Comparison of ENCODE assay signal across 8 cellular contexts in the genomic region with DNA sequence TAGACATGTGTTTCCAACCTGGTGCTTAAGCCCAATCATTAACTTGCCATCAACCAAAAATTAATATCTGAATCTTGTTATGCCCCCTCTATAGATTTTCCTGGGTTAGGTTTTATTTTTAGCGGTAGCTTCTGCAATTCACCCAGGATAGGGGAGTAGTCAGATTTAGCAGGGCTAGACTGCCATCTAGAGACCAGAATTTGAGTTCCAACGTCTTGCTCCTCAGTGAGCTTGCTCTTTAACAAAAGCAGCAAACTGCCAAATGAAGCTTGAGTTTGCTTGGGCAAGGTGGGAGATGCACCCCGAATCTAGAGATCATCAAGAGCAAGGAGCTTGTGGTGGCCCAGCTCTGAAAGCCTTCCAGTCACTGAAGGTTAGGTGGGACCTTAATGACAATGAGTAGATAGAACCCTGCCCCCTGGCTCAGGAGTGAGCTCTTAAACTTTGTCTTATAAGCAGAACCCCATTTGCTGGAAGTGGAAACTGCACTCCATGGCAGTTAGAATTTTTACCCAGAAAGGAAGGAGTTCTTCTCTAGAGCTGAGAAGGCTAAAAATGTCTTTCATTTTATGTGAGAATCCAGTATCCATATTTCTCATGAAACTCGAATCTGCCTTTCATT.
A peak's percentile ranks its signal among the peaks of the same experiment; 100 is the strongest.
DNase-seq lines count a peak whose midpoint lies in the region; ATAC-seq, FAIRE-seq and TF ChIP-seq lines count a peak whose summit lies in the region.

No MANE protein-coding gene starts in this region.

- BruUV-seq in mammary epithelial cell (replicated peaks; lab: Mats Ljungman, UMichigan): no TSS peak

- WGBS in mammary epithelial cell (ENCODE audit: low coverage, missing lambda C conversion rate): 8% methylated on average over 4 of the region's 4 CpGs
- WGBS in transverse colon (ENCODE audit: low coverage in 1 of 2), 2 donors: 24 to 52% methylated on average over 2 to 4 of the region's 4 CpGs

- H3K36me3 ChIP-seq in mammary epithelial cell (ENCODE audit: insufficient read depth, low read length) (no peaks in the 10 kb centered on the region), kidney epithelial cell (ENCODE audit: control insufficient read depth, insufficient read depth, low read length) (no peaks in the 10 kb centered on the region), transverse colon (no peaks in the 10 kb centered on the region)

- H3K4me3 ChIP-seq in mammary epithelial cell (replicated peaks in 1 of 3; ENCODE audit: insufficient read depth in 1 of 3, low read depth in 2 of 3, low read length in 3 of 3): no peak overlapping the region
- H3K4me3 ChIP-seq in kidney epithelial cell (ENCODE audit: low read depth, low read length): no peak overlapping the region
- no peak overlapping the region for H3K4me3 ChIP-seq in transverse colon

- no peak overlapping the region for H3K9ac ChIP-seq in mammary epithelial cell (ENCODE audit: insufficient read depth, low read length)

- H3K4me2 ChIP-seq in mammary epithelial cell (ENCODE audit: insufficient read depth, low read depth, low read length): no peak overlapping the region

- no peaks in the 10 kb centered on the region for H4K20me1 ChIP-seq in mammary epithelial cell (ENCODE audit: insufficient read depth, low read length)

- no peaks in the 10 kb centered on the region for H3K79me2 ChIP-seq in mammary epithelial cell (ENCODE audit: insufficient read depth, low read length)

- TF ChIP-seq CTCF in D721Med (IDR thresholded peaks at IDR 0.05; ENCODE audit: insufficient read depth, missing control alignments): peak; percentile 78
- peak; percentile 52 to 66 for TF ChIP-seq CTCF in mammary epithelial cell (conservative IDR thresholded peaks at IDR 0.05 in 1 of 2, IDR thresholded peaks at IDR 0.05 in 1 of 2; ENCODE audit: extremely low read depth in 1 of 2, insufficient read depth in 1 of 2, low read depth in 1 of 2, low read length in 2 of 2)
- TF ChIP-seq CTCF in kidney epithelial cell (IDR thresholded peaks at IDR 0.05; ENCODE audit: insufficient read depth, low read length, poor library complexity, severe bottlenecking): peak; percentile 53
- TF ChIP-seq CTCF in transverse colon (IDR thresholded peaks at IDR 0.05): peak; percentile 52 to 66 (median 61)

- H3K27me3 ChIP-seq in mammary epithelial cell (ENCODE audit: insufficient read depth, low read length): no peaks in the 10 kb centered on the region
- H3K27me3 ChIP-seq in kidney epithelial cell (ENCODE audit: control insufficient read depth, insufficient read depth, low read length): no peaks in the 10 kb centered on the region
- H3K27me3 ChIP-seq in transverse colon: no peaks in the 10 kb centered on the region

- TF ChIP-seq EP300 in transverse colon (IDR thresholded peaks at IDR 0.05; ENCODE audit: low read depth): no peak

- no peak overlapping the region for H2AFZ ChIP-seq in mammary epithelial cell (ENCODE audit: low read depth, low read length)

- no peaks in the 10 kb centered on the region for H3K4me1 ChIP-seq in mammary epithelial cell (ENCODE audit: insufficient read depth, low read length)
- H3K4me1 ChIP-seq in transverse colon: peaks cover 0 to 25% (median 2%) of the 10 kb centered on the region in 4 donors

- no peak for DNase-seq in D721Med (ENCODE audit: insufficient read length, low spot score)
- DNase-seq in HCEC 1CT: peak; percentile 1
- peak; percentile 58 for DNase-seq in NCI-H226
- peak; percentile 35 for DNase-seq in mammary epithelial cell
- DNase-seq in kidney epithelial cell (ENCODE audit: low read depth): peak; percentile 9
- DNase-seq in transverse colon: peak; percentile 47

- dilution Hi-C loops in mammary epithelial cell (cut with HindIII; ENCODE audit: low sequenced_read_pairs): no loop called here

- intact Hi-C loops in mammary epithelial cell (cut with micrococcal nuclease) (loop anchor here (1.0 kb wide), 5 partner anchors 75 to 1084 kb away; no protein-coding TSS in a partner anchor), transverse colon (cut with DNase I; ENCODE audit: low total_unique reads) (no loop called here)

- ATAC-seq in HG03039 (IDR thresholded peaks at IDR 0.05; ENCODE audit: unreplicated experiment) (no peak), GM21619 (IDR thresholded peaks at IDR 0.05; ENCODE audit: unreplicated experiment) (no peak)

- TF ChIP-seq POLR2A in transverse colon (IDR thresholded peaks at IDR 0.05): no peak

- no peaks in the 10 kb centered on the region for H3K9me3 ChIP-seq in mammary epithelial cell (replicated peaks; ENCODE audit: insufficient read depth, low read length)
- no peaks in the 10 kb centered on the region for H3K9me3 ChIP-seq in transverse colon

- FAIRE-seq in D721Med (lab: Jason Lieb, UNC): peak; percentile 25

- in situ Hi-C loops in mammary epithelial cell (cut with MboI; ENCODE audit: low sequenced_read_pairs in 2 of 2) (no loop called here), transverse colon (cut with MboI; ENCODE audit: low pct_ligation_motif_present in 1 of 4, low pct_unique_long_range_greater_than_20kb in 1 of 4, low sequenced_read_pairs in 3 of 4) (loop anchor here in 3 of 4 donors (25.0 kb wide), 2 partner anchors 745 to 920 kb away; partner anchors contain the start of gene TLE1 (in 2 of the 3))

- H3K27ac ChIP-seq in mammary epithelial cell (ENCODE audit: insufficient read depth, low read depth, low read length) (no peak overlapping the region), transverse colon (no peak overlapping the region)

- CTCF ChIA-PET in mammary epithelial cell (lab: Charles Lee; ENCODE audit: low non-redundant PET): interaction anchor here (0.5 to 0.9 kb wide), 5 partner anchors 11 to 920 kb away, joined by 3 to 5 read pairs (median 3); no protein-coding TSS in a partner anchor

Comparison
In these comparisons a context has a peak if more than half of its experiments do, and no peak if none do; other contexts are left out.
1. in situ Hi-C loops: an anchor here in transverse colon (25.0 kb wide); none called in mammary epithelial cell.